27 cellular contexts compared by ENCODE assay signal in genomic region chr5:140017397-140018095, GRCh38.
"Had no signal": no experiment of that assay in that cellular context is flagged by ENCODE, and none has a peak within 500 bp of the region (broad histone marks: within the 10 kb centered on the region; RNA-seq: fewer than 3 reads in every experiment).

No MANE protein-coding gene starts in this region.

- H3K27me3 ChIP-seq: ascending aorta, body of pancreas, Peyer's patch had no signal

- H3K4me1 ChIP-seq: Peyer's patch had no signal

- H3K9me3 ChIP-seq: ascending aorta, body of pancreas, Peyer's patch had no signal

- DNase-seq: activated B cell treated with CpG ODN at 0.5 μM for 24 hours; activated CD4-positive, alpha-beta T cell treated with anti-CD3 and anti-CD28 coated beads for 1 hour; activated CD4-positive, alpha-beta T cell treated with anti-CD3 and anti-CD28 coated beads, Interleukin-2, amount 10 ng/mL, durations not matched to agents 24 days and 14 days; activated CD4-positive, alpha-beta T cell treated with anti-CD3 and anti-CD28 coated beads, Interleukin-2, amount 50 U/mL, for 48 hours; activated CD8-positive, alpha-beta memory T cell treated with anti-CD3 and anti-CD28 coated beads, Interleukin-2, amount 10 ng/mL, durations not matched to agents 7 days and 5 days; activated effector memory CD4-positive, alpha-beta T cell treated with Interleukin-2 at 50 U/mL for 16 hours; activated naive CD4-positive, alpha-beta T cell; activated T-cell treated with anti-CD3 and anti-CD28 coated beads, Interleukin-2, amount 50 U/mL, for 24 hours; amniotic stem cell; body of pancreas; Kasumi-1; KBM-7; NCI-H1417; NCI-H1930; NCI-H2171; NCI-H2227 treated with DMSO at 0.1 percent for 48 hours; NCI-H526 treated with DMSO at 0.1 percent for 48 hours; NCI-H82; NK-92 treated with Interleukin-12 subunit alpha and Interleukin-12 subunit beta, amount 100 ng/mL, for 24 hours; Peyer's patch; SHP77 treated with DMSO at 0.1 percent for 48 hours; T-helper 9 cell had no signal

- H3K36me3 Mint-ChIP-seq: activated CD8-positive, alpha-beta memory T cell treated with anti-CD3 and anti-CD28 coated beads, Interleukin-2, amount 10 ng/mL, durations not matched to agents 7 days and 5 days; activated naive CD4-positive, alpha-beta T cell treated with anti-CD3 and anti-CD28 coated beads, Interleukin-2, amount 50 U/mL, for 24 hours had no signal

- H3K4me3 ChIP-seq: ascending aorta, body of pancreas, Peyer's patch had no signal

- H3K27ac ChIP-seq: ascending aorta, Peyer's patch, RWPE1 had no signal

- H3K36me3 ChIP-seq: ascending aorta, Peyer's patch had no signal

- ATAC-seq: activated CD8-positive, alpha-beta memory T cell treated with anti-CD3 and anti-CD28 coated beads, Interleukin-2, amount 10 ng/mL, durations not matched to agents 7 days and 5 days; body of pancreas had no signal

- H3K27ac Mint-ChIP-seq: activated B cell treated with CpG ODN at 0.5 μM for 24 hours; activated CD4-positive, alpha-beta T cell treated with anti-CD3 and anti-CD28 coated beads, Interleukin-2, amount 10 ng/mL, durations not matched to agents 24 days and 14 days; activated CD8-positive, alpha-beta memory T cell treated with anti-CD3 and anti-CD28 coated beads, Interleukin-2, amount 10 ng/mL, durations not matched to agents 7 days and 5 days; activated naive CD4-positive, alpha-beta T cell treated with anti-CD3 and anti-CD28 coated beads, Interleukin-2, amount 50 U/mL, for 24 hours; activated T-cell treated with anti-CD3 and anti-CD28 coated beads, Interleukin-2, amount 50 U/mL, for 24 hours; activated T-helper 1 cell treated with anti-CD3 and anti-CD28 coated beads, Interleukin-12 subunit alpha, Interleukin-12 subunit beta, Interleukin-2, Interleukin-4 antibody, amounts not matched to agents 30 ng/mL and 10 ng/mL and 1 ng/mL, durations not matched to agents 14 hours and 24 hours and 36 hours; T-helper 1 cell treated with Interleukin-12 subunit alpha and Interleukin-12 subunit beta and Interleukin-4 antibody, amounts not matched to agents 30 μg/mL and 1 μg/mL, for 36 hours had no signal

- H3K4me1 Mint-ChIP-seq: activated B cell treated with CpG ODN at 0.5 μM for 24 hours; activated CD4-positive, alpha-beta T cell treated with anti-CD3 and anti-CD28 coated beads, Interleukin-2, amount 10 ng/mL, durations not matched to agents 24 days and 14 days; activated CD8-positive, alpha-beta memory T cell treated with anti-CD3 and anti-CD28 coated beads, Interleukin-2, amount 10 ng/mL, durations not matched to agents 7 days and 5 days; activated naive CD4-positive, alpha-beta T cell treated with anti-CD3 and anti-CD28 coated beads, Interleukin-2, amount 50 U/mL, for 24 hours had no signal

- H3K4me3 Mint-ChIP-seq: activated B cell treated with CpG ODN at 0.5 μM for 24 hours; activated CD4-positive, alpha-beta T cell treated with anti-CD3 and anti-CD28 coated beads, Interleukin-2, amount 10 ng/mL, durations not matched to agents 24 days and 14 days; activated CD8-positive, alpha-beta memory T cell treated with anti-CD3 and anti-CD28 coated beads, Interleukin-2, amount 10 ng/mL, durations not matched to agents 7 days and 5 days; activated naive CD4-positive, alpha-beta T cell treated with anti-CD3 and anti-CD28 coated beads, Interleukin-2, amount 50 U/mL, for 24 hours; activated T-cell treated with anti-CD3 and anti-CD28 coated beads, Interleukin-2, amount 50 U/mL, for 24 hours; activated T-helper 1 cell treated with anti-CD3 and anti-CD28 coated beads, Interleukin-12 subunit alpha, Interleukin-12 subunit beta, Interleukin-2, Interleukin-4 antibody, amounts not matched to agents 30 ng/mL and 10 ng/mL and 1 ng/mL, durations not matched to agents 14 hours and 24 hours and 36 hours; T-helper 1 cell treated with Interleukin-12 subunit alpha and Interleukin-12 subunit beta and Interleukin-4 antibody, amounts not matched to agents 30 μg/mL and 1 μg/mL, for 36 hours had no signal
